Comparison of ENCODE assay signal across 19 cellular contexts in the genomic region with DNA sequence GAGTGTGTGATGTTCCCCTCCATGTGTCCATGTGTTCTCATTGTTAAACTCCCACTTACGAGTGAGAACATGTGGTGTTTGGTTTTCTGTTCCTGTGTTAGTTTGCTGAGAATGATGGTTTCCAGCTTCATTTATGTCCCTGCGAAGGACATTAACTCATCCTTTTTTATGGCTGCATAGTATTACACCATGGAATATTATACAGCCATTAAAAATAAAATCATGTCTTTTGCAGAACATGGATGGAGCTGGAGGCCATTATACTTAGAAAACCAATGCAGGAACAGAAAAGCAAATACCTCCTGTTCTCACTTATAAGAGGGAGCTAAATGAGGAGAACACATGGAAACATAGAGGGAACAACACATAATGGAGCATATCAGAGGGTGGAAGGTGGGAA. TPM values are rescaled to one million over a fixed set of nuclear protein-coding genes. Genes with fewer than 3 reads are reported as not detected.
"Had no signal": no experiment of that assay in that cellular context is flagged by ENCODE, and none has a peak within 500 bp of the region (broad histone marks: within the 10 kb centered on the region; RNA-seq: fewer than 3 reads in every experiment).

No MANE protein-coding gene starts in this region.

RNA-seq across cellular contexts. Expression of gene AGTR2, which starts 46.5 kb away (rescaled TPM):
- total RNA-seq: activated naive CD4-positive, alpha-beta T cell treated with anti-CD3 and anti-CD28 coated beads for 36 hours; activated naive CD4-positive, alpha-beta T cell treated with anti-CD3 and anti-CD28 coated beads, Interleukin-2, amount 50 U/mL, for 72 hours; activated naive CD8-positive, alpha-beta T cell treated with anti-CD3 and anti-CD28 coated beads for 36 hours; activated naive CD8-positive, alpha-beta T cell treated with anti-CD3 and anti-CD28 coated beads, Interleukin-2, amount 10 ng/mL, durations not matched to agents 7 days and 5 days; activated T-cell treated with anti-CD3 and anti-CD28 coated beads, Interleukin-2, amount 50 U/mL, for 4 hours; activated T-cell treated with anti-CD3 and anti-CD28 coated beads, Interleukin-2, amount 50 U/mL, for 72 hours; activated T-helper 1 cell treated with anti-CD3 and anti-CD28 coated beads, Interleukin-12 subunit alpha, Interleukin-12 subunit beta, Interleukin-2, Interleukin-4 antibody, amounts not matched to agents 30 ng/mL and 10 ng/mL and 1 ng/mL, durations not matched to agents 14 hours and 24 hours and 36 hours; activated T-helper 17 cell treated with anti-CD3 and anti-CD28 coated beads, Interleukin-2, amount 50 U/mL, for 72 hours; activated T-helper 2 cell treated with anti-CD3 and anti-CD28 coated beads, Interferon-gamma antibody, Interleukin-2, Interleukin-4, amounts not matched to agents 10 μg/mL and 5 μg/mL and 100 μg/mL, durations not matched to agents 14 hours and 24 hours and 36 hours; ascending aorta; astrocyte; body of pancreas; breast epithelium; bronchial epithelial cell; cardiac muscle cell; cardiac septum; cerebellum; chondrocyte had no signal
- polyA plus RNA-seq: aorta, cardiac muscle cell had no signal
